ENCODE assay signal across 8 cellular contexts in genomic region chr4:184448828-184449227, GRCh38. TPM values are rescaled to one million over a fixed set of nuclear protein-coding genes. Genes with fewer than 3 reads are reported as not detected.
DNase-seq lines count a peak whose midpoint lies in the region; ATAC-seq and TF ChIP-seq lines count a peak whose summit lies in the region.

No MANE protein-coding gene starts in this region.

- H3K27ac ChIP-seq in heart left ventricle (peak overlapping the region; percentile 59 to 89 (median 84)), psoas muscle (peak overlapping the region; percentile 81)

- no peak for TF ChIP-seq POLR2A in heart left ventricle (IDR thresholded peaks at IDR 0.05)

- intact Hi-C loops in heart left ventricle (cut with DNase I): no loop called here
- intact Hi-C loops in psoas muscle (cut with DNase I): no loop called here

- H3K4me3 ChIP-seq in heart left ventricle (peak overlapping the region in 11 of 12 donors; percentile 16 to 60 (median 47)), psoas muscle (peak overlapping the region; percentile 65)

- H3K9me3 Mint-ChIP-seq in activated T-cell treated with anti-CD3 and anti-CD28 coated beads, Interleukin-2, amount 50 U/mL, for 72 hours: no peaks in the 10 kb centered on the region

- ATAC-seq in HG02885 (IDR thresholded peaks at IDR 0.05; ENCODE audit: poor library complexity, unreplicated experiment) (peak; percentile 52), heart left ventricle (peak; percentile 86 to 94 (median 89)), psoas muscle (peak; percentile 82 to 86 (median 84)), HG03378 (IDR thresholded peaks at IDR 0.05; ENCODE audit: unreplicated experiment) (no peak), HG02852 (IDR thresholded peaks at IDR 0.05; ENCODE audit: unreplicated experiment) (no peak)
- peak; percentile 12 to 45 for ATAC-seq in activated T-cell treated with anti-CD3 and anti-CD28 coated beads, Interleukin-2, amount 50 U/mL, for 72 hours (replicated peaks in 1 of 2)

- peaks cover 0 to 13% (median 4%) of the 10 kb centered on the region in 9 donors for H3K36me3 ChIP-seq in heart left ventricle
- H3K36me3 ChIP-seq in psoas muscle (ENCODE audit: insufficient read depth in 1 of 2, low read depth in 1 of 2): peaks cover 0 to 8% of the 10 kb centered on the region in 2 donors

- H3K9me3 ChIP-seq in heart left ventricle (no peaks in the 10 kb centered on the region), psoas muscle (no peaks in the 10 kb centered on the region)

- H3K4me1 ChIP-seq in heart left ventricle: peaks cover 20 to 98% (median 90%) of the 10 kb centered on the region in 12 donors
- H3K4me1 ChIP-seq in psoas muscle: peaks cover 93% of the 10 kb centered on the region

- H3K36me3 Mint-ChIP-seq in activated T-cell treated with anti-CD3 and anti-CD28 coated beads, Interleukin-2, amount 50 U/mL, for 72 hours (ENCODE audit: insufficient read depth in 2 of 2): peaks cover 5 to 8% of the 10 kb centered on the region in 2 donors

- no peak for TF ChIP-seq CTCF in heart left ventricle (IDR thresholded peaks at IDR 0.05)
- TF ChIP-seq CTCF in psoas muscle (IDR thresholded peaks at IDR 0.05): no peak

- no peaks in the 10 kb centered on the region for H3K27me3 Mint-ChIP-seq in activated T-cell treated with anti-CD3 and anti-CD28 coated beads, Interleukin-2, amount 50 U/mL, for 72 hours (ENCODE audit: low read depth)

- H3K27ac Mint-ChIP-seq in activated T-cell treated with anti-CD3 and anti-CD28 coated beads, Interleukin-2, amount 50 U/mL, for 72 hours: peak overlapping the region; percentile 44

- H3K4me1 Mint-ChIP-seq in activated T-cell treated with anti-CD3 and anti-CD28 coated beads, Interleukin-2, amount 50 U/mL, for 72 hours (ENCODE audit: low read depth): peaks cover 89% of the 10 kb centered on the region

- DNase-seq in DMS79 (lab: John Stamatoyannopoulos, UW) (peak; percentile 24), heart left ventricle (peak in 4 of 5 donors; percentile 59 to 77 (median 69)), psoas muscle (peak; percentile 50 to 65), NCI-H1105 (lab: John Stamatoyannopoulos, UW) (no peak)
- DNase-seq in activated T-cell treated with anti-CD3 and anti-CD28 coated beads, Interleukin-2, amount 50 U/mL, for 72 hours: peak in 1 of 2 donors; percentile 6

- peak overlapping the region; percentile 64 to 77 for H3K4me3 Mint-ChIP-seq in activated T-cell treated with anti-CD3 and anti-CD28 coated beads, Interleukin-2, amount 50 U/mL, for 72 hours

- WGBS in heart left ventricle, 4 donors: 3 to 13% (median 7%) methylated on average over 8 to 10 of the region's 10 CpGs
- 2 to 4% (median 3%) methylated on average over 10 of the region's 10 CpGs for WGBS in psoas muscle, 3 donors

- H3K27me3 ChIP-seq in heart left ventricle (no peaks in the 10 kb centered on the region), psoas muscle (ENCODE audit: insufficient read depth in 3 of 3, low read length in 2 of 3) (no peaks in the 10 kb centered on the region)

RNA-seq across cellular contexts. Expression of gene IRF2, which starts 25.5 kb away (rescaled TPM):
- 10 to 100 TPM; 70.3 TPM for total RNA-seq in activated T-cell treated with anti-CD3 and anti-CD28 coated beads, Interleukin-2, amount 50 U/mL, for 72 hours
- 10 to 100 TPM; 21.7 to 47.2 (median 28.7) TPM for total RNA-seq in heart left ventricle
- polyA plus RNA-seq in heart left ventricle: 10 to 100 TPM; 11.5 to 12.0 TPM
- total RNA-seq in psoas muscle: 10 to 100 TPM; 14.6 to 23.4 (median 16.3) TPM
- polyA plus RNA-seq in psoas muscle: 10 to 100 TPM in 2 of 3 donors, 1 to 10 TPM in 1; 6.7 to 28.9 (median 21.1) TPM

Comparison
In these comparisons a context has a peak if more than half of its experiments do, and no peak if none do; other contexts are left out.
1. ATAC-seq: peak in HG02885 (single experiment), activated T-cell treated with anti-CD3 and anti-CD28 coated beads, Interleukin-2, amount 50 U/mL, for 72 hours (2 of 2), heart left ventricle (4 of 4) and psoas muscle (4 of 4); none in HG03378 (single experiment) and HG02852 (single experiment).